ENCODE assay signal across 18 cellular contexts in the genomic region with DNA sequence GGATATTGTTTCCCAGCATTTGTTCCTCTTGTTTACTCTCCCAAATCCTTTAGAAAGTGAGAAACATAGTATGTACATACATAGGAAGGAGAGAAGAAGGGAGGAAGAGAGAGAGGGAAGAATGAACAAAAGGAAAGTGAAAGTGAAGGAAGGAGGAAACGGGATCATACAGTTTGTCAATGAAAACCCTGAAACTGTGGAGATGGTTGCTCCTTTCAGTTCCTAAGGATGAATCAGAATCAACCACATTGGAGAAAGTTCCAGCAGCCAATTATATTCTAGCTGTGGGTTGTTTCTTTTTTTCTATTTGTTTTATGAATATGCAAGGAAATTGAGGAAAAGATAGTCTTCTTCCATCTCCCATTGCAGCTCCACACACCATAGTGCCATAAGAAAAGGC.
A peak's percentile ranks its signal among the peaks of the same experiment; 100 is the strongest.
DNase-seq lines count a peak whose midpoint lies in the region; TF ChIP-seq lines count a peak whose summit lies in the region.
"Had no signal": no experiment of that assay in that cellular context is flagged by ENCODE, and none has a peak within 500 bp of the region (broad histone marks: within the 10 kb centered on the region; RNA-seq: fewer than 3 reads in every experiment).

No MANE protein-coding gene starts in this region.

- CTCF ChIA-PET in mammary epithelial cell (lab: Charles Lee; ENCODE audit: low non-redundant PET): no interaction called here

- peaks cover 7% of the 10 kb centered on the region for H3K36me3 Mint-ChIP-seq in T-helper 1 cell treated with Interleukin-12 subunit alpha and Interleukin-12 subunit beta and Interleukin-4 antibody, amounts not matched to agents 30 μg/mL and 1 μg/mL, for 36 hours (ENCODE audit: low read depth)
- H3K36me3 Mint-ChIP-seq in osteocyte (ENCODE audit: unreplicated experiment): no peaks in the 10 kb centered on the region

- H3K9ac ChIP-seq in mammary epithelial cell (ENCODE audit: insufficient read depth, low read length): no peak overlapping the region

- dilution Hi-C loops in mammary epithelial cell (cut with HindIII; ENCODE audit: low sequenced_read_pairs): no loop called here

- H3K36me3 ChIP-seq in mammary epithelial cell (ENCODE audit: insufficient read depth, low read length): no peaks in the 10 kb centered on the region
- H3K36me3 ChIP-seq: neutrophil, tibial artery had no signal

- H2AFZ ChIP-seq in mammary epithelial cell (ENCODE audit: low read depth, low read length): peak overlapping the region; percentile 76

- intact Hi-C loops in mammary epithelial cell (cut with micrococcal nuclease): no loop called here

- H3K4me3 Mint-ChIP-seq in T-helper 1 cell treated with Interleukin-12 subunit alpha and Interleukin-12 subunit beta and Interleukin-4 antibody, amounts not matched to agents 30 μg/mL and 1 μg/mL, for 36 hours: peak overlapping the region; percentile 39
- peak overlapping the region; percentile 47 for H3K4me3 Mint-ChIP-seq in osteocyte (ENCODE audit: unreplicated experiment)
- H3K4me3 Mint-ChIP-seq: endodermal cell had no signal

- no peak for DNase-seq in T-helper 1 cell
- peak; percentile 36 for DNase-seq in HT1080 (ENCODE audit: low read depth)
- no peak for DNase-seq in mammary epithelial cell
- no peak for DNase-seq in osteocyte (ENCODE audit: extremely low spot score, unreplicated experiment)
- no peak for DNase-seq in GM19238 (ENCODE audit: insufficient read length, low spot score)
- no peak for DNase-seq in AML-193 (lab: John Stamatoyannopoulos, UW)
- no peak for DNase-seq in globus pallidus (ENCODE audit: low spot score)
- DNase-seq: activated CD4-positive, alpha-beta T cell treated with anti-CD3 and anti-CD28 coated beads for 48 hours; activated T-cell treated with anti-CD3 and anti-CD28 coated beads, Interleukin-2, amount 50 U/mL, for 1 hour; cerebellar nuclear complex; endodermal cell; glutamatergic neuron; NCI-H2171; NCI-H82; tibial artery had no signal

- no peaks in the 10 kb centered on the region for H3K9me3 ChIP-seq in mammary epithelial cell (replicated peaks; ENCODE audit: insufficient read depth, low read length)
- H3K9me3 ChIP-seq: neutrophil, tibial artery had no signal

- H4K20me1 ChIP-seq in mammary epithelial cell (ENCODE audit: insufficient read depth, low read length): no peaks in the 10 kb centered on the region

- H3K27ac Mint-ChIP-seq in T-helper 1 cell treated with Interleukin-12 subunit alpha and Interleukin-12 subunit beta and Interleukin-4 antibody, amounts not matched to agents 30 μg/mL and 1 μg/mL, for 36 hours: no peak overlapping the region
- no peak overlapping the region for H3K27ac Mint-ChIP-seq in osteocyte (ENCODE audit: unreplicated experiment)
- H3K27ac Mint-ChIP-seq: endodermal cell had no signal

- H3K4me3 ChIP-seq in mammary epithelial cell (replicated peaks in 1 of 3; ENCODE audit: insufficient read depth in 1 of 3, low read depth in 2 of 3, low read length in 3 of 3): no peak overlapping the region
- H3K4me3 ChIP-seq: GM12878, tibial artery had no signal

- peak overlapping the region; percentile 25 for H3K4me2 ChIP-seq in mammary epithelial cell (ENCODE audit: insufficient read depth, low read depth, low read length)

- peaks cover 35% of the 10 kb centered on the region for H3K4me1 Mint-ChIP-seq in T-helper 1 cell treated with Interleukin-12 subunit alpha and Interleukin-12 subunit beta and Interleukin-4 antibody, amounts not matched to agents 30 μg/mL and 1 μg/mL, for 36 hours (ENCODE audit: low read depth)
- peaks cover 11% of the 10 kb centered on the region for H3K4me1 Mint-ChIP-seq in osteocyte (ENCODE audit: unreplicated experiment)

- peaks cover 4% of the 10 kb centered on the region for H3K9me3 Mint-ChIP-seq in T-helper 1 cell treated with Interleukin-12 subunit alpha and Interleukin-12 subunit beta and Interleukin-4 antibody, amounts not matched to agents 30 μg/mL and 1 μg/mL, for 36 hours
- no peaks in the 10 kb centered on the region for H3K9me3 Mint-ChIP-seq in osteocyte (ENCODE audit: unreplicated experiment)
- H3K9me3 Mint-ChIP-seq: endodermal cell had no signal

- no peaks in the 10 kb centered on the region for H3K79me2 ChIP-seq in mammary epithelial cell (ENCODE audit: insufficient read depth, low read length)

- TF ChIP-seq CTCF in mammary epithelial cell (conservative IDR thresholded peaks at IDR 0.05 in 1 of 2, IDR thresholded peaks at IDR 0.05 in 1 of 2; ENCODE audit: extremely low read depth in 1 of 2, insufficient read depth in 1 of 2, low read depth in 1 of 2, low read length in 2 of 2): no peak
- no peak for TF ChIP-seq CTCF in osteocyte (IDR thresholded peaks at IDR 0.05)

- H3K27ac ChIP-seq in mammary epithelial cell (ENCODE audit: insufficient read depth, low read depth, low read length): no peak overlapping the region
- H3K27ac ChIP-seq: neutrophil, tibial artery had no signal

- no peaks in the 10 kb centered on the region for H3K27me3 Mint-ChIP-seq in T-helper 1 cell treated with Interleukin-12 subunit alpha and Interleukin-12 subunit beta and Interleukin-4 antibody, amounts not matched to agents 30 μg/mL and 1 μg/mL, for 36 hours (ENCODE audit: low read depth)
- H3K27me3 Mint-ChIP-seq in osteocyte (ENCODE audit: unreplicated experiment): peaks cover 20% of the 10 kb centered on the region

- no TSS peak for BruUV-seq in mammary epithelial cell (replicated peaks; lab: Mats Ljungman, UMichigan)

- no peaks in the 10 kb centered on the region for H3K27me3 ChIP-seq in mammary epithelial cell (ENCODE audit: insufficient read depth, low read length)
- H3K27me3 ChIP-seq: neutrophil, tibial artery had no signal

- peaks cover 11% of the 10 kb centered on the region for H3K4me1 ChIP-seq in mammary epithelial cell (ENCODE audit: insufficient read depth, low read length)
- H3K4me1 ChIP-seq: tibial artery had no signal

- WGBS in mammary epithelial cell (ENCODE audit: low coverage, missing lambda C conversion rate): 88% methylated on average over 1 of the region's 1 CpG

- in situ Hi-C loops in mammary epithelial cell (cut with MboI; ENCODE audit: low sequenced_read_pairs in 2 of 2): loop anchor here in 1 of 2 donors (25.0 kb wide), 1 partner anchor 1114 kb away; the partner anchor contains the start of gene HAUS6
